1 cellular context compared by ENCODE assay signal in the genomic region with DNA sequence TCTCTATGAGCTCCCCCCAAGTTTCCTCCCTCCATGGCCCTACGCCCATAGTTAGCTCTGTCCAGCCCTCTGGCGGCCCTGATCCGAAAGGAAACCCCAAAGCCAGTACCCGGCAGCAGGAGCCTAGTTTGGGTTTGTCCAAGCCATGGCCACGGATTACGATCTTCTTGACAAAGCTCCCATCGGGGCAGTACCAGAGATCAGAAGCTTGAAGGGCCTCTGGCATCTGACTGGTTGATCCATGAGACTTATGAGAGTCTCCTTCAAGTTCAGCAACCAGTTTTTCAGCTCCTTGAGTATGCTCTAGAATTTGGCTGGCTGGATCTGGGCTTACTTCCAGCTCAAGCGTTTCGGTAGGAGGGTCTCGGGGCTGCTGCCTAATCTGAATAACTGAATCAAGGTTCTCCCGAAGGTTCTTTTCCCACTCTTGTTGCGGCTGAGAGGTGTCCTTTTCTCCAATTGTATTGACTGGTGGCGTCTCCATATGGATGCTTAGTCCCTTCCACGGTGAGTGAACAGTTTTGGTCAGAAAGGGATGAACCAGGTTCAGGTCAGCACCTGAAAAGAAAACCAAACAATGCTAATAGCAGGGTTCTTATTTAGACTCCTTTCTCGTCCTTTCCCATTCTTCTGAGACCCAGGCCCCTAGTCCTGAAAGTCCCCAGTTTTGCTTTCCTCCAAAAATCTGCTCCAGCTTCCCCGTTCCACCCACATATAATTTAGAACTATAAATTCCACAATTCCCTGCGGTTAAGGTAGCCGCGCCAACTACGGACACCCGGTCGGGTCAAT.
TF ChIP-seq lines count a peak whose summit lies in the region.

No MANE protein-coding gene starts in this region.

TF ChIP-seq in A549, 52 proteins besides CTCF, POLR2A, EP300 and RAD21:
- no peak for TF ChIP-seq ZFP36 (IDR thresholded peaks at IDR 0.05; ENCODE audit: borderline replicate concordance, partially characterized antibody)
- TF ChIP-seq POLR2AphosphoS2 (conservative IDR thresholded peaks at IDR 0.05; ENCODE audit: low read length): no peak
- TF ChIP-seq, protein P1, sequence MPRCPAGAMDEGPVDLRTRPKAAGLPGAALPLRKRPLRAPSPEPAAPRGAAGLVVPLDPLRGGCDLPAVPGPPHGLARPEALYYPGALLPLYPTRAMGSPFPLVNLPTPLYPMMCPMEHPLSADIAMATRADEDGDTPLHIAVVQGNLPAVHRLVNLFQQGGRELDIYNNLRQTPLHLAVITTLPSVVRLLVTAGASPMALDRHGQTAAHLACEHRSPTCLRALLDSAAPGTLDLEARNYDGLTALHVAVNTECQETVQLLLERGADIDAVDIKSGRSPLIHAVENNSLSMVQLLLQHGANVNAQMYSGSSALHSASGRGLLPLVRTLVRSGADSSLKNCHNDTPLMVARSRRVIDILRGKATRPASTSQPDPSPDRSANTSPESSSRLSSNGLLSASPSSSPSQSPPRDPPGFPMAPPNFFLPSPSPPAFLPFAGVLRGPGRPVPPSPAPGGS (IDR thresholded peaks at IDR 0.05): no peak
- TF ChIP-seq, protein P2, sequence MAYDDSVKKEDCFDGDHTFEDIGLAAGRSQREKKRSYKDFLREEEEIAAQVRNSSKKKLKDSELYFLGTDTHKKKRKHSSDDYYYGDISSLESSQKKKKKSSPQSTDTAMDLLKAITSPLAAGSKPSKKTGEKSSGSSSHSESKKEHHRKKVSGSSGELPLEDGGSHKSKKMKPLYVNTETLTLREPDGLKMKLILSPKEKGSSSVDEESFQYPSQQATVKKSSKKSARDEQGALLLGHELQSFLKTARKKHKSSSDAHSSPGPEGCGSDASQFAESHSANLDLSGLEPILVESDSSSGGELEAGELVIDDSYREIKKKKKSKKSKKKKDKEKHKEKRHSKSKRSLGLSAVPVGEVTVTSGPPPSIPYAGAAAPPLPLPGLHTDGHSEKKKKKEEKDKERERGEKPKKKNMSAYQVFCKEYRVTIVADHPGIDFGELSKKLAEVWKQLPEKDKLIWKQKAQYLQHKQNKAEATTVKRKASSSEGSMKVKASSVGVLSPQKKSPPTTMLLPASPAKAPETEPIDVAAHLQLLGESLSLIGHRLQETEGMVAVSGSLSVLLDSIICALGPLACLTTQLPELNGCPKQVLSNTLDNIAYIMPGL (CRISPR knock-in tag; IDR thresholded peaks at IDR 0.05; ENCODE audit: borderline replicate concordance): no peak
- TF ChIP-seq RCOR1 (IDR thresholded peaks at IDR 0.05; ENCODE audit: low read depth, low read length): no peak
- no peak for TF ChIP-seq FOSB (CRISPR knock-in tag; IDR thresholded peaks at IDR 0.05)
- TF ChIP-seq SMC3 (IDR thresholded peaks at IDR 0.05): no peak
- no peak for TF ChIP-seq CBX2 (IDR thresholded peaks at IDR 0.05; ENCODE audit: borderline replicate concordance, low read depth)
- no peak for TF ChIP-seq FOXS1 (CRISPR knock-in tag; IDR thresholded peaks at IDR 0.05)
- TF ChIP-seq ZC3H11A (IDR thresholded peaks at IDR 0.05): no peak
- no peak for TF ChIP-seq HOXB13 (CRISPR knock-in tag; IDR thresholded peaks at IDR 0.05; ENCODE audit: low read depth)
- TF ChIP-seq, protein P3, sequence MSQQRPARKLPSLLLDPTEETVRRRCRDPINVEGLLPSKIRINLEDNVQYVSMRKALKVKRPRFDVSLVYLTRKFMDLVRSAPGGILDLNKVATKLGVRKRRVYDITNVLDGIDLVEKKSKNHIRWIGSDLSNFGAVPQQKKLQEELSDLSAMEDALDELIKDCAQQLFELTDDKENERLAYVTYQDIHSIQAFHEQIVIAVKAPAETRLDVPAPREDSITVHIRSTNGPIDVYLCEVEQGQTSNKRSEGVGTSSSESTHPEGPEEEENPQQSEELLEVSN (IDR thresholded peaks at IDR 0.05; ENCODE audit: borderline replicate concordance, low read depth): no peak
- no peak for TF ChIP-seq EHF (CRISPR knock-in tag; IDR thresholded peaks at IDR 0.05)
- no peak for TF ChIP-seq CEBPB (IDR thresholded peaks at IDR 0.05)
- no peak for TF ChIP-seq NPAS2 (CRISPR knock-in tag; IDR thresholded peaks at IDR 0.05; ENCODE audit: borderline replicate concordance)
- no peak for TF ChIP-seq HEYL (CRISPR knock-in tag; IDR thresholded peaks at IDR 0.05)
- no peak for TF ChIP-seq BHLHE40 (IDR thresholded peaks at IDR 0.05; ENCODE audit: low read depth, low read length)
- no peak for TF ChIP-seq KDM1A (IDR thresholded peaks at IDR 0.05; ENCODE audit: low read depth)
- no peak for TF ChIP-seq JUNB (IDR thresholded peaks at IDR 0.05)
- no peak for TF ChIP-seq RFX5 (IDR thresholded peaks at IDR 0.05)
